In genomic region chr7:114718861-114719260, GRCh38 we compare ENCODE assay signal across 24 cellular contexts.
A peak's percentile ranks its signal among the peaks of the same experiment; 100 is the strongest.
DNase-seq lines count a peak whose midpoint lies in the region; ATAC-seq and TF ChIP-seq lines count a peak whose summit lies in the region.
"Had no signal": no experiment of that assay in that cellular context is flagged by ENCODE, and none has a peak within 500 bp of the region (broad histone marks: within the 10 kb centered on the region; RNA-seq: fewer than 3 reads in every experiment).

No MANE protein-coding gene starts in this region.

- H3K4me2 ChIP-seq in OCI-LY3 (ENCODE audit: low read length), result 0 out of 2 replicates have a peak overlapping the region, but pooled peaks have one; percentile 8
- H3K4me2 ChIP-seq: A549 had no signal

- peaks cover 42% of the 10 kb centered on the region for H3K4me1 ChIP-seq in OCI-LY3 (ENCODE audit: low read length)
- H3K4me1 ChIP-seq: A549, psoas muscle had no signal

- H3K36me3 ChIP-seq in OCI-LY3 (replicated peaks; ENCODE audit: low read depth, low read length), result no peaks in the 10 kb centered on the region

- H3K36me3 Mint-ChIP-seq in activated CD4-positive, alpha-beta T cell treated with anti-CD3 and anti-CD28 coated beads, Interleukin-2, amount 10 ng/mL, durations not matched to agents 24 days and 14 days (ENCODE audit: low read depth), result no peaks in the 10 kb centered on the region
- H3K36me3 Mint-ChIP-seq in activated naive CD8-positive, alpha-beta T cell treated with anti-CD3 and anti-CD28 coated beads, Interleukin-2, amount 50 U/mL, for 24 hours (ENCODE audit: low read depth), result no peaks in the 10 kb centered on the region

- no peak overlapping the region for H3K4me3 Mint-ChIP-seq in activated CD4-positive, alpha-beta T cell treated with anti-CD3 and anti-CD28 coated beads, Interleukin-2, amount 10 ng/mL, durations not matched to agents 24 days and 14 days
- no peak overlapping the region for H3K4me3 Mint-ChIP-seq in activated naive CD8-positive, alpha-beta T cell treated with anti-CD3 and anti-CD28 coated beads, Interleukin-2, amount 50 U/mL, for 24 hours
- H3K4me3 Mint-ChIP-seq: activated B cell treated with CpG ODN at 0.5 μM for 24 hours; CD4-positive, alpha-beta T cell; nephron; stimulated activated naive CD8-positive, alpha-beta T cell treated with anti-CD3 and anti-CD28 coated beads, Interleukin-15, Interleukin-2, amounts not matched to agents 100 ng/mL and 50 ng/mL, for 24 hours; T-helper 1 cell treated with Interleukin-12 subunit alpha and Interleukin-12 subunit beta and Interleukin-4 antibody, amounts not matched to agents 30 μg/mL and 1 μg/mL, for 36 hours had no signal

- no peaks in the 10 kb centered on the region for H4K20me1 ChIP-seq in OCI-LY3 (ENCODE audit: insufficient read depth, low read length)

- no peak for DNase-seq in activated CD4-positive, alpha-beta T cell treated with anti-CD3 and anti-CD28 coated beads, Interleukin-2, amount 10 ng/mL, durations not matched to agents 24 days and 14 days
- DNase-seq in activated CD4-positive, alpha-beta T cell treated with anti-CD3 and anti-CD28 coated beads, Interleukin-2, amount 50 U/mL, for 1 hour, result no peak
- DNase-seq in left ventricle myocardium superior, result no peak
- no peak for DNase-seq in activated naive CD8-positive, alpha-beta T cell treated with anti-CD3 and anti-CD28 coated beads, Interleukin-2, amount 50 U/mL, for 24 hours
- DNase-seq: activated B cell treated with CpG ODN at 0.5 μM for 24 hours; amniotic stem cell; CD4-positive, alpha-beta T cell; central memory CD4-positive, alpha-beta T cell; DMS79; effector CD4-positive, alpha-beta T cell; hypothalamus; mesendoderm; NCI-H187 treated with DMSO at 0.1 percent for 48 hours; NCI-H510A; psoas muscle; Right ventricle myocardium superior had no signal

- no peak overlapping the region for H3K9ac ChIP-seq in OCI-LY3 (ENCODE audit: low read length)

- peaks cover 1% of the 10 kb centered on the region for H3K27me3 Mint-ChIP-seq in activated CD4-positive, alpha-beta T cell treated with anti-CD3 and anti-CD28 coated beads, Interleukin-2, amount 10 ng/mL, durations not matched to agents 24 days and 14 days
- H3K27me3 Mint-ChIP-seq in activated naive CD8-positive, alpha-beta T cell treated with anti-CD3 and anti-CD28 coated beads, Interleukin-2, amount 50 U/mL, for 24 hours, result peaks cover 2% of the 10 kb centered on the region
- H3K27me3 Mint-ChIP-seq: activated B cell treated with CpG ODN at 0.5 μM for 24 hours; CD4-positive, alpha-beta T cell had no signal

- no peak overlapping the region for H3K27ac ChIP-seq in OCI-LY3 (ENCODE audit: low read length)
- H3K27ac ChIP-seq: A549, psoas muscle had no signal

- peak; percentile 60 for ATAC-seq in GM18868 (IDR thresholded peaks at IDR 0.05; ENCODE audit: unreplicated experiment)
- ATAC-seq in HG02870 (IDR thresholded peaks at IDR 0.05; ENCODE audit: unreplicated experiment), result peak; percentile 61
- ATAC-seq in GM21825 (IDR thresholded peaks at IDR 0.05; ENCODE audit: unreplicated experiment), result no peak
- ATAC-seq in left ventricle myocardium superior, result no peak
- ATAC-seq in activated naive CD8-positive, alpha-beta T cell treated with anti-CD3 and anti-CD28 coated beads, Interleukin-2, amount 50 U/mL, for 24 hours, result no peak
- ATAC-seq: A549, psoas muscle had no signal

- no peaks in the 10 kb centered on the region for H3K9me3 ChIP-seq in OCI-LY3 (ENCODE audit: insufficient read depth, low read length)
- H3K9me3 ChIP-seq: A549, psoas muscle had no signal

- H3K27me3 ChIP-seq in OCI-LY3 (ENCODE audit: low read depth, low read length), result no peaks in the 10 kb centered on the region

- H2AFZ ChIP-seq in OCI-LY3 (ENCODE audit: low read depth, low read length), result peak overlapping the region; percentile 76

- H3K4me3 ChIP-seq in OCI-LY3 (ENCODE audit: low read length), result no peak overlapping the region
- H3K4me3 ChIP-seq: A549, psoas muscle had no signal

- H3K4me1 Mint-ChIP-seq in activated CD4-positive, alpha-beta T cell treated with anti-CD3 and anti-CD28 coated beads, Interleukin-2, amount 10 ng/mL, durations not matched to agents 24 days and 14 days, result peaks cover 7% of the 10 kb centered on the region
- H3K4me1 Mint-ChIP-seq in activated naive CD8-positive, alpha-beta T cell treated with anti-CD3 and anti-CD28 coated beads, Interleukin-2, amount 50 U/mL, for 24 hours, result no peaks in the 10 kb centered on the region
- H3K4me1 Mint-ChIP-seq: activated B cell treated with CpG ODN at 0.5 μM for 24 hours, nephron had no signal

- no peaks in the 10 kb centered on the region for H3K9me3 Mint-ChIP-seq in activated CD4-positive, alpha-beta T cell treated with anti-CD3 and anti-CD28 coated beads, Interleukin-2, amount 10 ng/mL, durations not matched to agents 24 days and 14 days
- no peaks in the 10 kb centered on the region for H3K9me3 Mint-ChIP-seq in activated naive CD8-positive, alpha-beta T cell treated with anti-CD3 and anti-CD28 coated beads, Interleukin-2, amount 50 U/mL, for 24 hours
- H3K9me3 Mint-ChIP-seq: activated B cell treated with CpG ODN at 0.5 μM for 24 hours; CD4-positive, alpha-beta T cell; nephron; stimulated activated naive CD8-positive, alpha-beta T cell treated with anti-CD3 and anti-CD28 coated beads, Interleukin-15, Interleukin-2, amounts not matched to agents 100 ng/mL and 50 ng/mL, for 24 hours; T-helper 1 cell treated with Interleukin-12 subunit alpha and Interleukin-12 subunit beta and Interleukin-4 antibody, amounts not matched to agents 30 μg/mL and 1 μg/mL, for 36 hours had no signal

- TF ChIP-seq CTCF in OCI-LY3 (IDR thresholded peaks at IDR 0.05; ENCODE audit: low read depth, low read length), result no peak

- intact Hi-C loops in activated CD4-positive, alpha-beta T cell treated with anti-CD3 and anti-CD28 coated beads, Interleukin-2, amount 10 ng/mL, durations not matched to agents 24 days and 14 days (cut with micrococcal nuclease), result loop anchor here (2.0 to 5.0 kb wide), 4 partner anchors 58 to 198 kb away; no protein-coding TSS in a partner anchor
- intact Hi-C loops in left ventricle myocardium superior (cut with micrococcal nuclease), result no loop called here

- no peaks in the 10 kb centered on the region for H3K79me2 ChIP-seq in OCI-LY3 (ENCODE audit: low read length)

- peak overlapping the region; percentile 13 for H3K27ac Mint-ChIP-seq in activated CD4-positive, alpha-beta T cell treated with anti-CD3 and anti-CD28 coated beads, Interleukin-2, amount 10 ng/mL, durations not matched to agents 24 days and 14 days
- H3K27ac Mint-ChIP-seq in activated naive CD8-positive, alpha-beta T cell treated with anti-CD3 and anti-CD28 coated beads, Interleukin-2, amount 50 U/mL, for 24 hours, result no peak overlapping the region
- H3K27ac Mint-ChIP-seq: activated B cell treated with CpG ODN at 0.5 μM for 24 hours; CD4-positive, alpha-beta T cell; nephron; stimulated activated naive CD8-positive, alpha-beta T cell treated with anti-CD3 and anti-CD28 coated beads, Interleukin-15, Interleukin-2, amounts not matched to agents 100 ng/mL and 50 ng/mL, for 24 hours; T-helper 1 cell treated with Interleukin-12 subunit alpha and Interleukin-12 subunit beta and Interleukin-4 antibody, amounts not matched to agents 30 μg/mL and 1 μg/mL, for 36 hours had no signal

Comparison
In these comparisons a context has a peak if more than half of its experiments do, and no peak if none do; other contexts are left out.
1. ATAC-seq: peak in GM18868 (single experiment) and HG02870 (single experiment); none in GM21825 (single experiment), left ventricle myocardium superior (single experiment) and activated naive CD8-positive, alpha-beta T cell treated with anti-CD3 and anti-CD28 coated beads, Interleukin-2, amount 50 U/mL, for 24 hours (single experiment).